Comparison of ENCODE assay signal across 5 cellular contexts in genomic region chr5:124970381-124970780, GRCh38.
A peak's percentile ranks its signal among the peaks of the same experiment; 100 is the strongest.
DNase-seq lines count a peak whose midpoint lies in the region; TF ChIP-seq lines count a peak whose summit lies in the region.
"Not testable (repeated sequence)": the region's sequence is repeated elsewhere in the genome, so short reads cannot be mapped to it uniquely, and the experiment has no call there.

No MANE protein-coding gene starts in this region.

- peak; percentile 52 for DNase-seq in NB4 (ENCODE audit: low read depth)
- not testable (repeated sequence) for DNase-seq in endodermal cell; nephron progenitor cell; progenitor cell of endocrine pancreas (ENCODE audit: low spot score, unreplicated experiment)

- H3K4me1 ChIP-seq in OCI-LY1 (ENCODE audit: insufficient read depth, low read length, severe bottlenecking) = peaks cover 75% of the 10 kb centered on the region
- peaks cover 15% of the 10 kb centered on the region for H3K4me1 ChIP-seq in endodermal cell (ENCODE audit: control insufficient read depth, insufficient read depth, low read length)

- H3K27me3 ChIP-seq in OCI-LY1 (ENCODE audit: insufficient read depth, low read length); endodermal cell (ENCODE audit: control insufficient read depth, insufficient read depth, low read length, poor library complexity, severe bottlenecking): not testable (repeated sequence)

- H3K9ac ChIP-seq in OCI-LY1 (ENCODE audit: low read length) = peak overlapping the region; percentile 95
- not testable (repeated sequence) for H3K9ac ChIP-seq in endodermal cell (ENCODE audit: extremely low read depth, low read length, poor library complexity, severe bottlenecking)

- H3F3A ChIP-seq in OCI-LY1 (ENCODE audit: insufficient read depth, low read length) = not testable (repeated sequence)

- not testable (repeated sequence) for H2AFZ ChIP-seq in OCI-LY1 (ENCODE audit: low read length)

- not testable (repeated sequence) for H3K9me2 ChIP-seq in OCI-LY1 (ENCODE audit: low read depth, low read length)

- 25 to 44% methylated on average over 3 to 5 of the region's 5 CpGs for WGBS in endodermal cell (ENCODE audit: insufficient coverage in 1 of 2, insufficient read length in 1 of 2), 2 experiments

- not testable (repeated sequence) for H3K4me1 Mint-ChIP-seq in endodermal cell; nephron progenitor cell; progenitor cell of endocrine pancreas (ENCODE audit: low read depth)

- H3K9me3 ChIP-seq in OCI-LY1 (ENCODE audit: low read length); endodermal cell (ENCODE audit: control insufficient read depth, low read length): not testable (repeated sequence)

- H3K9me3 Mint-ChIP-seq in endodermal cell; nephron progenitor cell; progenitor cell of endocrine pancreas (ENCODE audit: low read depth): not testable (repeated sequence)

- H3K27ac ChIP-seq in OCI-LY1 (ENCODE audit: low read depth, low read length, poor library complexity, severe bottlenecking) = peak overlapping the region; percentile 89
- H3K27ac ChIP-seq in endodermal cell (ENCODE audit: low read depth, low read length) = not testable (repeated sequence)

- TF ChIP-seq POLR2A in NB4 (IDR thresholded peaks at IDR 0.05; ENCODE audit: extremely low read depth, insufficient read length) = not testable (repeated sequence)

- H3K79me2 ChIP-seq in OCI-LY1 (ENCODE audit: insufficient read depth, low read length) = peaks cover 38% of the 10 kb centered on the region

- H3K4me3 Mint-ChIP-seq in endodermal cell (peak overlapping the region; percentile 17), nephron progenitor cell (peak overlapping the region; percentile 46)
- not testable (repeated sequence) for H3K4me3 Mint-ChIP-seq in progenitor cell of endocrine pancreas (ENCODE audit: low read depth)

- H4K20me1 ChIP-seq in OCI-LY1 (ENCODE audit: insufficient read depth, low read length) = not testable (repeated sequence)

- not testable (repeated sequence) for TF ChIP-seq CTCF in NB4 (IDR thresholded peaks at IDR 0.05; ENCODE audit: low read depth, low read length); OCI-LY1 (IDR thresholded peaks at IDR 0.05; ENCODE audit: low read length); endodermal cell (conservative IDR thresholded peaks at IDR 0.05); nephron progenitor cell (IDR thresholded peaks at IDR 0.05); progenitor cell of endocrine pancreas (IDR thresholded peaks at IDR 0.05; ENCODE audit: unreplicated experiment)

- peak overlapping the region; percentile 85 for H3K27ac Mint-ChIP-seq in endodermal cell
- not testable (repeated sequence) for H3K27ac Mint-ChIP-seq in nephron progenitor cell
- H3K27ac Mint-ChIP-seq in progenitor cell of endocrine pancreas = peak overlapping the region; percentile 17

- peaks cover 65% of the 10 kb centered on the region for H3K36me3 ChIP-seq in OCI-LY1 (ENCODE audit: insufficient read depth, low read length)
- not testable (repeated sequence) for H3K36me3 ChIP-seq in endodermal cell (ENCODE audit: control insufficient read depth, insufficient read depth, low read length)

- H3K4me2 ChIP-seq in OCI-LY1 (ENCODE audit: low read length) = peak overlapping the region; percentile 82

- H3K27me3 Mint-ChIP-seq in endodermal cell (ENCODE audit: insufficient read depth); nephron progenitor cell (ENCODE audit: low read depth, poor library complexity): not testable (repeated sequence)
- peaks cover 13% of the 10 kb centered on the region for H3K27me3 Mint-ChIP-seq in progenitor cell of endocrine pancreas

- not testable (repeated sequence) for H3K36me3 Mint-ChIP-seq in endodermal cell (ENCODE audit: low read depth); nephron progenitor cell (ENCODE audit: low read depth); progenitor cell of endocrine pancreas (ENCODE audit: insufficient read depth)

- H3K4me3 ChIP-seq in NB4 (ENCODE audit: low read depth, low read length); endodermal cell (ENCODE audit: low read length): not testable (repeated sequence)
- H3K4me3 ChIP-seq in OCI-LY1 (ENCODE audit: low read depth, low read length, poor library complexity, severe bottlenecking) = peak overlapping the region; percentile 82
